13 cellular contexts compared by ENCODE assay signal in genomic region chr17:82399601-82400101, GRCh38. TPM values are rescaled to one million over a fixed set of nuclear protein-coding genes. Genes with fewer than 3 reads are reported as not detected.
DNase-seq lines count a peak whose midpoint lies in the region; ATAC-seq and TF ChIP-seq lines count a peak whose summit lies in the region.
"Had no signal": no experiment of that assay in that cellular context is flagged by ENCODE, and none has a peak within 500 bp of the region (broad histone marks: within the 10 kb centered on the region; RNA-seq: fewer than 3 reads in every experiment).

No MANE protein-coding gene starts in this region.

- H3K4me3 Mint-ChIP-seq in brain: peak overlapping the region in 2 of 5 experiments; percentile 44 to 68
- H3K4me3 Mint-ChIP-seq: activated CD8-positive, alpha-beta T cell treated with anti-CD3 and anti-CD28 coated beads, Interleukin-2, amount 10 ng/mL, durations not matched to agents 7 days and 5 days had no signal

- TF ChIP-seq CTCF in brain (conservative IDR thresholded peaks at IDR 0.05): no peak

- intact Hi-C loops in posterior vena cava (cut with DNase I): no loop called here

- H3K27me3 Mint-ChIP-seq in brain: no peaks in the 10 kb centered on the region

- peak; percentile 81 for DNase-seq in DMS 273 (lab: John Stamatoyannopoulos, UW; ENCODE audit: unreplicated experiment)
- peak; percentile 37 for DNase-seq in MV-4-11 (lab: John Stamatoyannopoulos, UW)
- peak; percentile 68 for DNase-seq in posterior vena cava (ENCODE audit: low spot score)
- DNase-seq in NOMO-1 treated with dmso at 0.1 percent for 144 hours (lab: John Stamatoyannopoulos, UW; ENCODE audit: unreplicated experiment): no peak
- DNase-seq: activated CD8-positive, alpha-beta T cell treated with anti-CD3 and anti-CD28 coated beads, Interleukin-2, amount 10 ng/mL, durations not matched to agents 7 days and 5 days; COR-L47; NCI-H1105; T-helper 9 cell had no signal

- no peaks in the 10 kb centered on the region for H3K9me3 Mint-ChIP-seq in brain

- H3K4me1 Mint-ChIP-seq in brain: peaks cover 29% of the 10 kb centered on the region

- peaks cover 32% of the 10 kb centered on the region for H3K36me3 Mint-ChIP-seq in brain

- H3K27ac Mint-ChIP-seq in brain: peak overlapping the region; percentile 55 to 95 (median 85)
- H3K27ac Mint-ChIP-seq: activated CD8-positive, alpha-beta T cell treated with anti-CD3 and anti-CD28 coated beads, Interleukin-2, amount 10 ng/mL, durations not matched to agents 7 days and 5 days had no signal

- ATAC-seq in HG03095 (IDR thresholded peaks at IDR 0.05; ENCODE audit: unreplicated experiment): no peak
- ATAC-seq in HG03460 (IDR thresholded peaks at IDR 0.05; ENCODE audit: unreplicated experiment): no peak
- ATAC-seq: activated CD8-positive, alpha-beta T cell treated with anti-CD3 and anti-CD28 coated beads, Interleukin-2, amount 10 ng/mL, durations not matched to agents 7 days and 5 days had no signal

RNA-seq across cellular contexts. Expression of gene HEXD, which starts 18.5 kb away (rescaled TPM):
- polyA plus RNA-seq in brain (ENCODE audit: insufficient read depth, low read depth, low replicate concordance): 28.8 TPM
- 10 to 100 TPM; 10.0 to 16.4 TPM for total RNA-seq in posterior vena cava

RNA-seq across cellular contexts. Expression of gene OGFOD3, which starts 18.7 kb away (rescaled TPM):
- 18.7 TPM for polyA plus RNA-seq in brain (ENCODE audit: insufficient read depth, low read depth, low replicate concordance)
- total RNA-seq in posterior vena cava: 10 to 100 TPM; 21.0 to 26.8 TPM

RNA-seq across cellular contexts. Expression of gene UTS2R, which starts 28.1 kb away (rescaled TPM):
- polyA plus RNA-seq in brain (ENCODE audit: insufficient read depth, low read depth, low replicate concordance): not detected
- total RNA-seq in posterior vena cava: not detected
- total RNA-seq: activated CD8-positive, alpha-beta T cell treated with anti-CD3 and anti-CD28 coated beads, Interleukin-2, amount 10 ng/mL, durations not matched to agents 7 days and 5 days; subcutaneous adipose tissue had no signal

RNA-seq across cellular contexts. Expression of gene TEX19, which starts 40.6 kb away (rescaled TPM):
- polyA plus RNA-seq in brain (ENCODE audit: insufficient read depth, low read depth, low replicate concordance): not detected
- total RNA-seq in posterior vena cava: not detected
- total RNA-seq: activated CD8-positive, alpha-beta T cell treated with anti-CD3 and anti-CD28 coated beads, Interleukin-2, amount 10 ng/mL, durations not matched to agents 7 days and 5 days; subcutaneous adipose tissue had no signal
- polyA plus RNA-seq: cardiac muscle cell had no signal

RNA-seq across cellular contexts. Expression of gene CYBC1, which starts 50.9 kb away (rescaled TPM):
- polyA plus RNA-seq in brain (ENCODE audit: insufficient read depth, low read depth, low replicate concordance): 116 TPM
- 10 to 100 TPM; 55.5 to 77.9 TPM for total RNA-seq in posterior vena cava
